In the genomic region with DNA sequence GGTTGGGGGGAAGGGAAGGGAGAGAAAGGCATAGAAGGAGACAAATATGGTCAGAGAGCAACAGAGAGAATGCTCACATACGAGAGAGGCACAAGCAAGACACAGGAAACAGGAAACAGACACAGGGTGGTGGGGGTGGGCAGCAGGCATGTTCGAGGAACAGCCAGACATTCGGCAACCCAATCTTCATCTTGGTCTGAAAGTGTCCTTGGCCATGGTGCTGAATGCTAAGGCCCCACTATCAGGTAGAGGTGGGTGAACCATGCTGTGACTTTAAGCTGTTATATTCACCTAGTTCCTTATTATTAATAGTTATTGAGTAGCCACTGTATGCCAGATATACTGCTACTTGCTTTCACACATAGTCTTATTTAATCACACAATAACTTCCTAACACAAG, we compare ENCODE assay signal across 2 cellular contexts.
TF ChIP-seq lines count a peak whose summit lies in the region.

No MANE protein-coding gene starts in this region.

TF ChIP-seq in Ishikawa, 13 proteins besides CTCF, POLR2A, EP300 and RAD21 (continued from another document):
- TF ChIP-seq, protein P1, sequence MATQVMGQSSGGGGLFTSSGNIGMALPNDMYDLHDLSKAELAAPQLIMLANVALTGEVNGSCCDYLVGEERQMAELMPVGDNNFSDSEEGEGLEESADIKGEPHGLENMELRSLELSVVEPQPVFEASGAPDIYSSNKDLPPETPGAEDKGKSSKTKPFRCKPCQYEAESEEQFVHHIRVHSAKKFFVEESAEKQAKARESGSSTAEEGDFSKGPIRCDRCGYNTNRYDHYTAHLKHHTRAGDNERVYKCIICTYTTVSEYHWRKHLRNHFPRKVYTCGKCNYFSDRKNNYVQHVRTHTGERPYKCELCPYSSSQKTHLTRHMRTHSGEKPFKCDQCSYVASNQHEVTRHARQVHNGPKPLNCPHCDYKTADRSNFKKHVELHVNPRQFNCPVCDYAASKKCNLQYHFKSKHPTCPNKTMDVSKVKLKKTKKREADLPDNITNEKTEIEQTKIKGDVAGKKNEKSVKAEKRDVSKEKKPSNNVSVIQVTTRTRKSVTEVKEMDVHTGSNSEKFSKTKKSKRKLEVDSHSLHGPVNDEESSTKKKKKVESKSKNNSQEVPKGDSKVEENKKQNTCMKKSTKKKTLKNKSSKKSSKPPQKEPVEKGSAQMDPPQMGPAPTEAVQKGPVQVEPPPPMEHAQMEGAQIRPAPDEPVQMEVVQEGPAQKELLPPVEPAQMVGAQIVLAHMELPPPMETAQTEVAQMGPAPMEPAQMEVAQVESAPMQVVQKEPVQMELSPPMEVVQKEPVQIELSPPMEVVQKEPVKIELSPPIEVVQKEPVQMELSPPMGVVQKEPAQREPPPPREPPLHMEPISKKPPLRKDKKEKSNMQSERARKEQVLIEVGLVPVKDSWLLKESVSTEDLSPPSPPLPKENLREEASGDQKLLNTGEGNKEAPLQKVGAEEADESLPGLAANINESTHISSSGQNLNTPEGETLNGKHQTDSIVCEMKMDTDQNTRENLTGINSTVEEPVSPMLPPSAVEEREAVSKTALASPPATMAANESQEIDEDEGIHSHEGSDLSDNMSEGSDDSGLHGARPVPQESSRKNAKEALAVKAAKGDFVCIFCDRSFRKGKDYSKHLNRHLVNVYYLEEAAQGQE (IDR thresholded peaks at IDR 0.05; ENCODE audit: low read depth): peak; percentile 81
TF ChIP-seq in Ishikawa: peak in this region for 1.

TF ChIP-seq in K562, 482 proteins besides CTCF, POLR2A, EP300 and RAD21 (continued from another document):
- TF ChIP-seq, protein P1 (CRISPR knock-in tag; IDR thresholded peaks at IDR 0.05; ENCODE audit: low read depth): peak; percentile 86
- TF ChIP-seq MIER1 (IDR thresholded peaks at IDR 0.05; ENCODE audit: low read depth) (peak; percentile 83; the same call in 1 of the 2 replicates), CREB1 (IDR thresholded peaks at IDR 0.05) (no peak), CREB1 (CRISPR knock-in tag; IDR thresholded peaks at IDR 0.05) (no peak), EHMT2 (IDR thresholded peaks at IDR 0.05) (peak; percentile 92)
- TF ChIP-seq, protein P2, sequence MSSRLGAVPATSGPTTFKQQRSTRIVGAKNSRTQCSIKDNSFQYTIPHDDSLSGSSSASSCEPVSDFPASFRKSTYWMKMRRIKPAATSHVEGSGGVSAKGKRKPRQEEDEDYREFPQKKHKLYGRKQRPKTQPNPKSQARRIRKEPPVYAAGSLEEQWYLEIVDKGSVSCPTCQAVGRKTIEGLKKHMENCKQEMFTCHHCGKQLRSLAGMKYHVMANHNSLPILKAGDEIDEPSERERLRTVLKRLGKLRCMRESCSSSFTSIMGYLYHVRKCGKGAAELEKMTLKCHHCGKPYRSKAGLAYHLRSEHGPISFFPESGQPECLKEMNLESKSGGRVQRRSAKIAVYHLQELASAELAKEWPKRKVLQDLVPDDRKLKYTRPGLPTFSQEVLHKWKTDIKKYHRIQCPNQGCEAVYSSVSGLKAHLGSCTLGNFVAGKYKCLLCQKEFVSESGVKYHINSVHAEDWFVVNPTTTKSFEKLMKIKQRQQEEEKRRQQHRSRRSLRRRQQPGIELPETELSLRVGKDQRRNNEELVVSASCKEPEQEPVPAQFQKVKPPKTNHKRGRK (tag; IDR thresholded peaks at IDR 0.05): no peak
